6 cellular contexts compared by ENCODE assay signal in genomic region chr5:299921-300320, GRCh38. TPM values are rescaled to one million over a fixed set of nuclear protein-coding genes. Genes with fewer than 3 reads are reported as not detected.
DNase-seq lines count a peak whose midpoint lies in the region; ATAC-seq, FAIRE-seq and TF ChIP-seq lines count a peak whose summit lies in the region.
"Not testable (repeated sequence)": the region's sequence is repeated elsewhere in the genome, so short reads cannot be mapped to it uniquely, and the experiment has no call there.

No MANE protein-coding gene starts in this region.

- not testable (repeated sequence) for TF ChIP-seq CTCF in HEK293 (tag by site-specific recombination; IDR thresholded peaks at IDR 0.05); bronchial epithelial cell (IDR thresholded peaks at IDR 0.05; ENCODE audit: insufficient read depth, low read length, severe bottlenecking); gastroesophageal sphincter (IDR thresholded peaks at IDR 0.05); heart left ventricle (IDR thresholded peaks at IDR 0.05); suprapubic skin (IDR thresholded peaks at IDR 0.05)

- not testable (repeated sequence) for H3K27me3 ChIP-seq in BLaER1; bronchial epithelial cell (ENCODE audit: control insufficient read depth, insufficient read depth, low read length); gastroesophageal sphincter; heart left ventricle; suprapubic skin

- H3K4me1 ChIP-seq in BLaER1, result peaks cover 59% of the 10 kb centered on the region
- not testable (repeated sequence) for H3K4me1 ChIP-seq in HEK293 (ENCODE audit: control insufficient read depth, insufficient read depth, low read length); gastroesophageal sphincter; heart left ventricle; suprapubic skin

- H3K36me3 ChIP-seq in BLaER1; HEK293 (ENCODE audit: control insufficient read depth in 2 of 2, insufficient read depth in 1 of 2, low read length in 2 of 2); bronchial epithelial cell (ENCODE audit: control insufficient read depth, insufficient read depth, low read length); gastroesophageal sphincter; heart left ventricle; suprapubic skin: not testable (repeated sequence)

- H3K4me2 ChIP-seq in BLaER1, result 0 out of 2 replicates have a peak overlapping the region, but pooled peaks have one; percentile 7

- POLR2A ChIA-PET in HEK293 (lab: Yijun Ruan, JAX), result not testable (repeated sequence)

- TF ChIP-seq EP300 in gastroesophageal sphincter (IDR thresholded peaks at IDR 0.05); suprapubic skin (IDR thresholded peaks at IDR 0.05): not testable (repeated sequence)

- not testable (repeated sequence) for TF ChIP-seq POLR2A in gastroesophageal sphincter (IDR thresholded peaks at IDR 0.05); heart left ventricle (IDR thresholded peaks at IDR 0.05); suprapubic skin (IDR thresholded peaks at IDR 0.05)

- ATAC-seq in gastroesophageal sphincter (peak; percentile 31), heart left ventricle (peak in 3 of 4 donors; percentile 9 to 43 (median 18))

- no CpG with 5 or more reads among the region's 5 CpGs for WGBS in gastroesophageal sphincter (ENCODE audit: low coverage in 1 of 2), 2 donors
- 44 to 86% (median 58%) methylated on average over 2 to 5 of the region's 5 CpGs for WGBS in heart left ventricle, 4 donors
- WGBS in suprapubic skin, result 52% methylated on average over 2 of the region's 5 CpGs

- not testable (repeated sequence) for H3K4me3 ChIP-seq in BLaER1; HEK293 (ENCODE audit: low read depth, low read length); bronchial epithelial cell (ENCODE audit: low read depth, low read length); gastroesophageal sphincter; heart left ventricle; suprapubic skin

- intact Hi-C loops in heart left ventricle (cut with DNase I), result not testable (repeated sequence)

- H3K9me3 ChIP-seq in BLaER1; HEK293 (ENCODE audit: control insufficient read depth, insufficient read depth, low read depth, low read length); gastroesophageal sphincter; heart left ventricle; suprapubic skin: not testable (repeated sequence)

- H4K20me1 ChIP-seq in BLaER1, result peaks cover 81% of the 10 kb centered on the region

- not testable (repeated sequence) for DNase-seq in bronchial epithelial cell (ENCODE audit: low read depth); heart left ventricle
- DNase-seq in suprapubic skin (ENCODE audit: low spot score in 2 of 2), result peak; percentile 2 to 7

- CTCF ChIA-PET in HEK293 (lab: Yijun Ruan, JAX), result interaction anchor here (0.8 kb wide), 1 partner anchor 17 kb away, joined by 4 read pairs; no protein-coding TSS in a partner anchor

- FAIRE-seq in bronchial epithelial cell (lab: Jason Lieb, UNC), result peak; percentile 89

- not testable (repeated sequence) for H3K27ac ChIP-seq in BLaER1; HEK293 (ENCODE audit: extremely low read depth, low read depth, low read length); gastroesophageal sphincter; heart left ventricle; suprapubic skin

- H3K9ac ChIP-seq in BLaER1, result not testable (repeated sequence)

TF ChIP-seq in HEK293, 187 proteins besides CTCF, POLR2A, EP300 and RAD21:
- peak; percentile 18; the same call in 1 of the 2 replicates for TF ChIP-seq ZIC2 (tag by site-specific recombination; IDR thresholded peaks at IDR 0.05)

RNA-seq across cellular contexts. Expression of gene AHRR, which starts 21.6 kb away (rescaled TPM):
- total RNA-seq in bronchial epithelial cell (0.51 and 0.53 TPM in 2 replicates), gastroesophageal sphincter (1 to 10 TPM in 1 of 4 donors, under 1 TPM in 3; 0.15 to 1.7 (median 0.45) TPM), heart left ventricle (under 1 TPM in 7 of 9 donors, not detected in 2; 0.12 to 0.69 (median 0.29) TPM), suprapubic skin (10 to 100 TPM in 1 of 4 donors, 1 to 10 TPM in 3; 3.0 to 10.7 (median 4.2) TPM)
- under 1 TPM; 0.11 to 0.12 TPM for polyA plus RNA-seq in heart left ventricle

RNA-seq across cellular contexts. Expression of gene PDCD6, which starts 28.5 kb away (rescaled TPM):
- total RNA-seq in bronchial epithelial cell (189 and 195 TPM in 2 replicates), gastroesophageal sphincter (10 to 100 TPM; 62.0 to 82.3 (median 66.8) TPM), heart left ventricle (10 to 100 TPM; 31.2 to 50.2 (median 38.6) TPM), suprapubic skin (100 to 1,000 TPM in 1 of 4 donors, 10 to 100 TPM in 3; 90.1 to 105 (median 96.7) TPM)
- 10 to 100 TPM; 46.2 to 89.1 TPM for polyA plus RNA-seq in heart left ventricle
